8 cellular contexts compared by ENCODE assay signal in the genomic region with DNA sequence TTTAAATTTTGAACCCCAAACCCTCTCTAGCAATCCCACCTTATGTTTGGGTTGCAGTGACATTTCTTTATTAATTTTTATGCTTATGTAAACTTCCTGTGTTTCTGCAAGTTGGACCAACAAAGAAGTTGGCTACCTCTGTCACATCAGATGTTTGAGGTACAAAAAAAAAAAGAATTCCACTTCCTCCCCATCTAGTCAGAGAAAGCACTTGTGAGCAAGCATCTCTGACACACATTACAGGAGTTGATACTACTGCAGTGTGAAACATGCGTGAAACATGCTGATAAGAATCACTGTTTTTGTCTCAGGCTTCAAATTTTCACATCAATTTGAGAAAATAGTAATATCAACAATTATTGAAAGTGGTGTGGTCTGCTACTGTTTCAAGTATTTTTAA. TPM values are rescaled to one million over a fixed set of nuclear protein-coding genes. Genes with fewer than 3 reads are reported as not detected.
A peak's percentile ranks its signal among the peaks of the same experiment; 100 is the strongest.
DNase-seq lines count a peak whose midpoint lies in the region; ATAC-seq, FAIRE-seq and TF ChIP-seq lines count a peak whose summit lies in the region.

No MANE protein-coding gene starts in this region.

- H3K27me3 ChIP-seq in HepG2 (ENCODE audit: control insufficient read depth in 1 of 2, insufficient read depth in 2 of 2, low read length in 2 of 2): no peaks in the 10 kb centered on the region

- no peaks in the 10 kb centered on the region for H3K9me3 ChIP-seq in HepG2 (ENCODE audit: low read length)

- peak overlapping the region; percentile 98 for H3K27ac ChIP-seq in HepG2 (ENCODE audit: extremely low read length, insufficient read depth, low read length)

- no peaks in the 10 kb centered on the region for H3K9me3 Mint-ChIP-seq in activated naive CD4-positive, alpha-beta T cell treated with anti-CD3 and anti-CD28 coated beads, Interleukin-2, amount 50 U/mL, for 72 hours

- TF ChIP-seq EP300 in HepG2 (IDR thresholded peaks at IDR 0.05; ENCODE audit: low read depth in 2 of 2, low read length in 2 of 2): no peak
- TF ChIP-seq EP300 in HepG2 (CRISPR knock-in tag; IDR thresholded peaks at IDR 0.05; ENCODE audit: borderline replicate concordance): no peak

- peak overlapping the region; percentile 92 to 96 for H3K27ac Mint-ChIP-seq in activated naive CD4-positive, alpha-beta T cell treated with anti-CD3 and anti-CD28 coated beads, Interleukin-2, amount 50 U/mL, for 72 hours

- POLR2A ChIA-PET in AG04449 (lab: Yijun Ruan, JAX): interaction anchor here (1.4 kb wide), 1 partner anchor 8 kb away, joined by 4 read pairs; no protein-coding TSS in a partner anchor
- POLR2A ChIA-PET in HepG2 (lab: Yijun Ruan, JAX): interaction anchor here (1.1 to 2.0 kb wide), 3 partner anchors 36 to 49 kb away, joined by 5 to 11 read pairs (median 9); a partner anchor contains a TSS

- ATAC-seq in GM19351 (IDR thresholded peaks at IDR 0.05; ENCODE audit: unreplicated experiment): peak; percentile 21
- ATAC-seq in activated naive CD4-positive, alpha-beta T cell treated with anti-CD3 and anti-CD28 coated beads, Interleukin-2, amount 50 U/mL, for 72 hours: peak; percentile 45 to 50
- no peak for ATAC-seq in HepG2
- no peak for ATAC-seq in omental fat pad (ENCODE audit: low FRiP score)

- no peaks in the 10 kb centered on the region for H4K20me1 ChIP-seq in HepG2 (ENCODE audit: insufficient read depth, low read length)

- H3K4me2 ChIP-seq in HepG2 (ENCODE audit: low read depth, low read length): peak overlapping the region; percentile 83

- TF ChIP-seq CTCF in AG04449 (IDR thresholded peaks at IDR 0.05; ENCODE audit: insufficient read depth, low read length, missing control alignments) (no peak), HepG2 (CRISPR knock-in tag; IDR thresholded peaks at IDR 0.05) (no peak), omental fat pad (IDR thresholded peaks at IDR 0.05) (no peak)

- no peak for DNase-seq in AG04449 (ENCODE audit: low read depth, low spot score)
- DNase-seq in activated naive CD4-positive, alpha-beta T cell treated with anti-CD3 and anti-CD28 coated beads, Interleukin-2, amount 50 U/mL, for 72 hours (ENCODE audit: low spot score in 2 of 2): no peak
- DNase-seq in HepG2 (ENCODE audit: low spot score): peak; percentile 12
- DNase-seq in middle frontal gyrus (ENCODE audit: extremely low spot score, low spot score): no peak
- DNase-seq in putamen (ENCODE audit: low spot score): no peak
- DNase-seq in NCI-H526 treated with DMSO at 0.1 percent for 48 hours (lab: John Stamatoyannopoulos, UW): no peak
- DNase-seq in omental fat pad (ENCODE audit: low spot score): no peak

- CTCF ChIA-PET in AG04449 (lab: Yijun Ruan, JAX) (interaction anchor here (1.8 to 2.1 kb wide), 2 partner anchors 16 to 82 kb away, joined by 4 to 6 read pairs; no protein-coding TSS in a partner anchor), HepG2 (lab: Yijun Ruan, JAX; ENCODE audit: low intra/inter-chr PET ratio, low total read pairs) (no interaction called here)

- in situ Hi-C loops in HepG2 (cut with HindIII; ENCODE audit: extremely low pct_ligation_motif_present, low pct_unique_long_range_greater_than_20kb): loop anchor here (5.0 to 10.0 kb wide), 2 partner anchors 46 to 81 kb away; a partner anchor contains a TSS

- no peak overlapping the region for H2AFZ ChIP-seq in HepG2 (ENCODE audit: low read length)

- H3K9ac ChIP-seq in HepG2 (ENCODE audit: insufficient read depth, low read depth, low read length): peak overlapping the region; percentile 94

- WGBS in HepG2 (ENCODE audit: low lambda C conversion rate): 63% methylated on average over 1 of the region's 1 CpG

- H3K4me3 ChIP-seq in AG04449 (ENCODE audit: low read depth, low read length) (0 out of 2 replicates have a peak overlapping the region, but pooled peaks have one; percentile 72), HepG2 (replicated peaks in 1 of 3; ENCODE audit: insufficient read depth in 1 of 3, low read depth in 2 of 3, low read length in 3 of 3) (peak overlapping the region; percentile 61 to 79 (median 61); a peak in 5 of 6 replicates)

- no peak for FAIRE-seq in HepG2 (lab: Jason Lieb, UNC)

- intact Hi-C loops in HepG2 (cut with micrococcal nuclease; ENCODE audit: unreplicated experiment): loop anchor here (2.0 to 5.0 kb wide), 2 partner anchors 46 to 51 kb away; no protein-coding TSS in a partner anchor

- H3K36me3 ChIP-seq in HepG2 (replicated peaks in 1 of 2; ENCODE audit: control insufficient read depth in 1 of 2, insufficient read depth in 2 of 2, low read length in 2 of 2): peaks cover 2 to 3% of the 10 kb centered on the region in 2 experiments; a peak in 3 of 5 replicates

- no peak for TF ChIP-seq POLR2A in HepG2 (IDR thresholded peaks at IDR 0.05; ENCODE audit: insufficient read depth in 1 of 2, low read depth in 2 of 2, low read length in 2 of 2)

- H3K36me3 Mint-ChIP-seq in activated naive CD4-positive, alpha-beta T cell treated with anti-CD3 and anti-CD28 coated beads, Interleukin-2, amount 50 U/mL, for 72 hours: peaks cover 0 to 6% of the 10 kb centered on the region in 2 donors

- peaks cover 24% of the 10 kb centered on the region for H3K79me2 ChIP-seq in HepG2 (ENCODE audit: insufficient read depth, low read length)

- TF ChIP-seq RAD21 in HepG2 (CRISPR knock-in tag; IDR thresholded peaks at IDR 0.05): no peak

- H3K4me1 ChIP-seq in HepG2 (ENCODE audit: insufficient read depth, low read length): peaks cover 36% of the 10 kb centered on the region

- no TSS peak for BruUV-seq in HepG2 (replicated peaks; lab: Mats Ljungman, UMichigan)

RNA-seq across cellular contexts. Expression of a gene that starts 1.3 kb away (rescaled TPM):
- not detected for total RNA-seq in activated naive CD4-positive, alpha-beta T cell treated with anti-CD3 and anti-CD28 coated beads, Interleukin-2, amount 50 U/mL, for 72 hours
- total RNA-seq in HepG2 (2016; rRNA removed; fragmentation: Illumina TruSeq; extraction: Trizol): not detected in 2 replicates
- total RNA-seq in HepG2 (2016; cell fraction: cytosol; rRNA removed; fragmentation: Illumina TruSeq; extraction: Trizol; ENCODE audit: low read depth): 3.1 TPM in 1 of 2 replicates, not detected in the other
- 1.8 TPM in 1 of 2 replicates, not detected in the other for total RNA-seq in HepG2 (2016; cell fraction: insoluble cytoplasmic fraction; rRNA removed; fragmentation: Illumina TruSeq; extraction: Trizol)
- total RNA-seq in HepG2 (2016; cell fraction: membrane; rRNA removed; fragmentation: Illumina TruSeq; extraction: Trizol): not detected in 2 replicates
- total RNA-seq in HepG2 (2016; cell fraction: nucleus; rRNA removed; fragmentation: Illumina TruSeq; extraction: Trizol): 3.8 TPM in 1 of 2 replicates, not detected in the other
- not detected in 2 replicates for polyA plus RNA-seq in HepG2 (2011; rRNA removed)
- not detected in 2 replicates for polyA plus RNA-seq in HepG2 (2011; cell fraction: cytosol; rRNA removed)
- polyA plus RNA-seq in HepG2 (2011; cell fraction: nucleus; rRNA removed): not detected in 2 replicates
- polyA plus RNA-seq in HepG2 (2012): 2.0 TPM in 1 of 2 replicates, not detected in the other
- polyA plus RNA-seq in HepG2 (2016; cell fraction: cytosol; fragmentation: Illumina TruSeq; extraction: Trizol; ENCODE audit: low read depth): 1.5 TPM in 2 replicates
- not detected in 2 replicates for polyA plus RNA-seq in HepG2 (2016; cell fraction: insoluble cytoplasmic fraction; fragmentation: Illumina TruSeq; extraction: Trizol; ENCODE audit: low read depth)
- polyA plus RNA-seq in HepG2 (2016; cell fraction: membrane; fragmentation: Illumina TruSeq; extraction: Trizol; ENCODE audit: low read depth): 1.5 TPM in 1 of 2 replicates, not detected in the other
- not detected in 2 replicates for polyA plus RNA-seq in HepG2 (2016; cell fraction: nucleus; fragmentation: Illumina TruSeq; extraction: Trizol; ENCODE audit: insufficient read depth, low read depth)
- polyA minus RNA-seq in HepG2 (2011; rRNA and poly(A)+ RNA removed; ENCODE audit: low replicate concordance): not detected in 2 replicates
- not detected in 2 replicates for polyA minus RNA-seq in HepG2 (2011; cell fraction: cytosol; rRNA and poly(A)+ RNA removed)
- polyA minus RNA-seq in HepG2 (2011; cell fraction: nucleus; rRNA and poly(A)+ RNA removed): 4.4 and 7.8 TPM in 2 replicates
- not detected for total RNA-seq in omental fat pad

RNA-seq across cellular contexts. Expression of a gene that starts 47.2 kb away (rescaled TPM):
- 10 to 100 TPM; 28.6 to 54.9 TPM for total RNA-seq in activated naive CD4-positive, alpha-beta T cell treated with anti-CD3 and anti-CD28 coated beads, Interleukin-2, amount 50 U/mL, for 72 hours
- total RNA-seq in HepG2 (2016; rRNA removed; fragmentation: Illumina TruSeq; extraction: Trizol) (5.4 and 13.8 TPM in 2 replicates), omental fat pad (10 to 100 TPM; 22.5 to 74.5 (median 31.1) TPM)
- 6.8 and 8.0 TPM in 2 replicates for total RNA-seq in HepG2 (2016; cell fraction: cytosol; rRNA removed; fragmentation: Illumina TruSeq; extraction: Trizol; ENCODE audit: low read depth)
- total RNA-seq in HepG2 (2016; cell fraction: insoluble cytoplasmic fraction; rRNA removed; fragmentation: Illumina TruSeq; extraction: Trizol): 5.9 and 11.2 TPM in 2 replicates
- 7.3 and 7.5 TPM in 2 replicates for total RNA-seq in HepG2 (2016; cell fraction: membrane; rRNA removed; fragmentation: Illumina TruSeq; extraction: Trizol)
- 40.8 and 41.1 TPM in 2 replicates for total RNA-seq in HepG2 (2016; cell fraction: nucleus; rRNA removed; fragmentation: Illumina TruSeq; extraction: Trizol)
- polyA plus RNA-seq in HepG2 (2011; rRNA removed): 18.7 and 20.0 TPM in 2 replicates
- polyA plus RNA-seq in HepG2 (2011; cell fraction: cytosol; rRNA removed): 7.6 and 8.5 TPM in 2 replicates
- polyA plus RNA-seq in HepG2 (2011; cell fraction: nucleus; rRNA removed): 45.2 and 47.7 TPM in 2 replicates
- 6.4 and 9.3 TPM in 2 replicates for polyA plus RNA-seq in HepG2 (2012)
- 0.12 and 0.27 TPM in 2 replicates for polyA plus RNA-seq in HepG2 (2016; cell fraction: cytosol; fragmentation: Illumina TruSeq; extraction: Trizol; ENCODE audit: low read depth)
- polyA plus RNA-seq in HepG2 (2016; cell fraction: insoluble cytoplasmic fraction; fragmentation: Illumina TruSeq; extraction: Trizol; ENCODE audit: low read depth): 3.3 TPM in 2 replicates
- 0.78 and 0.88 TPM in 2 replicates for polyA plus RNA-seq in HepG2 (2016; cell fraction: membrane; fragmentation: Illumina TruSeq; extraction: Trizol; ENCODE audit: low read depth)
- polyA plus RNA-seq in HepG2 (2016; cell fraction: nucleus; fragmentation: Illumina TruSeq; extraction: Trizol; ENCODE audit: insufficient read depth, low read depth): 12.8 and 18.3 TPM in 2 replicates
- polyA minus RNA-seq in HepG2 (2011; rRNA and poly(A)+ RNA removed; ENCODE audit: low replicate concordance): 71.6 and 73.2 TPM in 2 replicates
- 12.0 and 13.4 TPM in 2 replicates for polyA minus RNA-seq in HepG2 (2011; cell fraction: cytosol; rRNA and poly(A)+ RNA removed)
- polyA minus RNA-seq in HepG2 (2011; cell fraction: nucleus; rRNA and poly(A)+ RNA removed): 131 and 156 TPM in 2 replicates

RNA-seq across cellular contexts. Expression of a gene that starts 47.3 kb away (rescaled TPM):
- total RNA-seq in activated naive CD4-positive, alpha-beta T cell treated with anti-CD3 and anti-CD28 coated beads, Interleukin-2, amount 50 U/mL, for 72 hours: 10 to 100 TPM; 15.6 to 89.2 TPM
- 63.5 and 80.4 TPM in 2 replicates for total RNA-seq in HepG2 (2016; rRNA removed; fragmentation: Illumina TruSeq; extraction: Trizol)
- 77.9 and 86.5 TPM in 2 replicates for total RNA-seq in HepG2 (2016; cell fraction: cytosol; rRNA removed; fragmentation: Illumina TruSeq; extraction: Trizol; ENCODE audit: low read depth)
- 66.5 and 80.9 TPM in 2 replicates for total RNA-seq in HepG2 (2016; cell fraction: insoluble cytoplasmic fraction; rRNA removed; fragmentation: Illumina TruSeq; extraction: Trizol)
- total RNA-seq in HepG2 (2016; cell fraction: membrane; rRNA removed; fragmentation: Illumina TruSeq; extraction: Trizol): 75.0 and 86.4 TPM in 2 replicates
- 27.4 and 28.6 TPM in 2 replicates for total RNA-seq in HepG2 (2016; cell fraction: nucleus; rRNA removed; fragmentation: Illumina TruSeq; extraction: Trizol)
- 26.5 and 32.8 TPM in 2 replicates for polyA plus RNA-seq in HepG2 (2011; rRNA removed)
- polyA plus RNA-seq in HepG2 (2011; cell fraction: cytosol; rRNA removed): 11.4 and 19.8 TPM in 2 replicates
- 4.0 and 6.9 TPM in 2 replicates for polyA plus RNA-seq in HepG2 (2011; cell fraction: nucleus; rRNA removed)
- 42.7 and 59.7 TPM in 2 replicates for polyA plus RNA-seq in HepG2 (2012)
- 131 and 137 TPM in 2 replicates for polyA plus RNA-seq in HepG2 (2016; cell fraction: cytosol; fragmentation: Illumina TruSeq; extraction: Trizol; ENCODE audit: low read depth)
- 111 and 112 TPM in 2 replicates for polyA plus RNA-seq in HepG2 (2016; cell fraction: insoluble cytoplasmic fraction; fragmentation: Illumina TruSeq; extraction: Trizol; ENCODE audit: low read depth)
- 110 and 112 TPM in 2 replicates for polyA plus RNA-seq in HepG2 (2016; cell fraction: membrane; fragmentation: Illumina TruSeq; extraction: Trizol; ENCODE audit: low read depth)
- polyA plus RNA-seq in HepG2 (2016; cell fraction: nucleus; fragmentation: Illumina TruSeq; extraction: Trizol; ENCODE audit: insufficient read depth, low read depth): 54.5 and 57.0 TPM in 2 replicates
- polyA minus RNA-seq in HepG2 (2011; rRNA and poly(A)+ RNA removed; ENCODE audit: low replicate concordance): 2.2 and 5.4 TPM in 2 replicates
- polyA minus RNA-seq in HepG2 (2011; cell fraction: cytosol; rRNA and poly(A)+ RNA removed): 8.1 and 9.6 TPM in 2 replicates
- 7.1 and 10.6 TPM in 2 replicates for polyA minus RNA-seq in HepG2 (2011; cell fraction: nucleus; rRNA and poly(A)+ RNA removed)
- total RNA-seq in omental fat pad: 10 to 100 TPM; 39.2 to 68.7 (median 41.8) TPM

Comparison
In these comparisons a context has a peak if more than half of its experiments do, and no peak if none do; other contexts are left out.
1. ATAC-seq: peak in GM19351 (single experiment) and activated naive CD4-positive, alpha-beta T cell treated with anti-CD3 and anti-CD28 coated beads, Interleukin-2, amount 50 U/mL, for 72 hours (2 of 2); none in HepG2 (single experiment) and omental fat pad (single experiment).